ENCODE assay signal across 9 cellular contexts in the genomic region with DNA sequence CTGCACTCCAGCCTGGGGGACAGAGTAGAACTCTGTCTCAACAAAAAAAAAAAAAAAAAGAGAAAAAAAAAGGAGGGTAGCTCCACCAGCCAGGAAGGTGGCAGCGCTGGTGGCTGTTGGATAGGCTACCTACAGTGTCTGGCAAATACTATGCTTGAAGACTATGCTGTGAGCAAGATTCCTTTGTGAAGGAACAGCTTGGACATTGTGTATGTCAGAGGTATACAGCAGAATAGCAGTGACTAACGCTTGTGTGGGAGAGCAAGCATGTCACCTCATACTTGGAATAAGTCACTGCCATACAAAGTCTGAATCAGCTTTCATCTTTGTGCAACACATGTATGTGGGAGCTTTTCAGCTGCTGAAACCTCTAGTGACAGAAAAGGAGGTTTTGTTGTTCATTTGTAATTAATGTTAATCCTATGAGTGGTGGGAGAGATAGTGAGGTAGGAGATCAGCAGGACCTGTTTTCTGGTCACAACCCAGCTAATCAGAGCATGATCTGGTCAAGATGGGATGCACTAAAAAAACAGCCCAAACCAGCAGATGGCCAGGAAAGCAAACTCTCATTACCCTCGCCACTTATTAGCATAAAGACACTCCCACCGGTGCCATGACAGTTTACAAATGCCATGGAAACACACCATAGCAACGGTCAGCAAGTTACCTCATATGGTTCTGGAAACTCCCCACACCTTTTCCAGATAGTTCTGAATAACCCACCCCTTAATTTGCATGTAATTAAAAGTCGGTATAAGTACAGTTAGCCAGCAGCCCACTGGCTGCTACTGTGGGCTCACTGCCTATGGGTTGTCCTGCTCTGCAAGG. TPM values are rescaled to one million over a fixed set of nuclear protein-coding genes. Genes with fewer than 3 reads are reported as not detected.
DNase-seq lines count a peak whose midpoint lies in the region; ATAC-seq, FAIRE-seq and TF ChIP-seq lines count a peak whose summit lies in the region.
"Had no signal": no experiment of that assay in that cellular context is flagged by ENCODE, and none has a peak within 500 bp of the region (broad histone marks: within the 10 kb centered on the region; RNA-seq: fewer than 3 reads in every experiment).

No MANE protein-coding gene starts in this region.

- no peaks in the 10 kb centered on the region for H3K9me1 ChIP-seq in K562 (ENCODE audit: control insufficient read depth, insufficient read depth, low read length)

- TF ChIP-seq CTCF in K562 (IDR thresholded peaks at IDR 0.05 in 2 of 3, conservative IDR thresholded peaks at IDR 0.05 in 1 of 3; ENCODE audit: insufficient read depth in 2 of 3, low read depth in 1 of 3, low read length in 3 of 3) = no peak
- TF ChIP-seq CTCF in parathyroid adenoma (IDR thresholded peaks at IDR 0.05) = no peak

- TF ChIP-seq POLR2A in K562 (conservative IDR thresholded peaks at IDR 0.05) = no peak

- in situ Hi-C loops in K562 (cut with MboI) = loop anchor here (10.0 kb wide), 1 partner anchor 308 kb away; no protein-coding TSS in a partner anchor

- H3K4me1 ChIP-seq in K562 (replicated peaks in 1 of 2; ENCODE audit: control insufficient read depth in 2 of 2, insufficient read depth in 2 of 2, low read length in 2 of 2) (peaks cover 0 to 5% of the 10 kb centered on the region in 2 experiments; a peak in 2 of 5 replicates), parathyroid adenoma (peaks cover 8% of the 10 kb centered on the region)

- TF ChIP-seq EP300 in K562 (IDR thresholded peaks at IDR 0.05; ENCODE audit: low read length) = no peak

- DNase-seq in HT1080 (ENCODE audit: low read depth) (peak; percentile 32), K562 (ENCODE audit: extremely low read depth in 1 of 4, low spot score in 3 of 4) (peak in 1 of 4 experiments; percentile 25), NCI-H345 (lab: John Stamatoyannopoulos, UW) (no peak), DMS153 (lab: John Stamatoyannopoulos, UW) (no peak)

- POLR2A ChIA-PET in K562 (lab: Yijun Ruan, JAX) = interaction anchor here (0.6 to 1.0 kb wide), 4 partner anchors 10 to 204 kb away, joined by 3 read pairs; no protein-coding TSS in a partner anchor

- no peak overlapping the region for H3K4me3 ChIP-seq in K562
- H3K4me3 ChIP-seq in parathyroid adenoma (ENCODE audit: low read depth, low read length) = no peak overlapping the region

- intact Hi-C loops in K562 (cut with micrococcal nuclease) = loop anchor here (10.0 kb wide), 3 partner anchors 58 to 488 kb away; partner anchors contain the start of genes ZNF267 and ZNF843

- H3K9ac ChIP-seq in K562 (ENCODE audit: insufficient read depth in 1 of 2, low read depth in 2 of 2, low read length in 2 of 2) (no peak overlapping the region), parathyroid adenoma (no peak overlapping the region)

- BruUV-seq in K562 (replicated peaks; lab: Mats Ljungman, UMichigan) = no TSS peak

- H3K27me3 ChIP-seq in K562 (ENCODE audit: control insufficient read depth in 2 of 2, insufficient read depth in 2 of 2, low read length in 2 of 2) (peaks cover 11 to 35% of the 10 kb centered on the region in 2 experiments), parathyroid adenoma (ENCODE audit: control insufficient read depth, insufficient read depth, low read length) (no peaks in the 10 kb centered on the region)

- ATAC-seq in GM18498 (IDR thresholded peaks at IDR 0.05; ENCODE audit: unreplicated experiment) (peak; percentile 55), K562 (peak; percentile 81), GM21529 (IDR thresholded peaks at IDR 0.05; ENCODE audit: unreplicated experiment) (no peak), GM21786 (IDR thresholded peaks at IDR 0.05; ENCODE audit: unreplicated experiment) (no peak)

- FAIRE-seq in K562 (lab: Jason Lieb, UNC) = peak; percentile 35
- FAIRE-seq: endothelial cell of umbilical vein had no signal

- H4K20me1 ChIP-seq in K562 (replicated peaks; ENCODE audit: control insufficient read depth, insufficient read depth, low read length) = no peaks in the 10 kb centered on the region

- H3K27ac ChIP-seq in K562 (ENCODE audit: extremely low read depth, low read depth, low read length) (no peak overlapping the region), parathyroid adenoma (no peak overlapping the region)

- WGBS in K562 (ENCODE audit: insufficient coverage, low coverage, missing lambda C conversion rate) = 2% methylated on average over 6 of the region's 6 CpGs

- H2AFZ ChIP-seq in K562 (ENCODE audit: low read depth, low read length) = no peak overlapping the region
- H2AFZ ChIP-seq in parathyroid adenoma = peak overlapping the region; percentile 2

- no peaks in the 10 kb centered on the region for H3K9me3 ChIP-seq in K562 (replicated peaks; ENCODE audit: control insufficient read depth, insufficient read depth, low read depth, low read length)
- no peaks in the 10 kb centered on the region for H3K9me3 ChIP-seq in parathyroid adenoma (ENCODE audit: control insufficient read depth, low read length)

- CTCF ChIA-PET in K562 (lab: Yijun Ruan, JAX; ENCODE audit: low intra/inter-chr PET ratio) = no interaction called here

- H3K4me2 ChIP-seq in K562 (ENCODE audit: insufficient read depth, low read length) (no peak overlapping the region), parathyroid adenoma (ENCODE audit: low read length) (peak overlapping the region; percentile 24)

- H3K36me3 ChIP-seq in K562 (ENCODE audit: control insufficient read depth, insufficient read depth, low read length) (no peaks in the 10 kb centered on the region), parathyroid adenoma (ENCODE audit: control insufficient read depth, insufficient read depth, low read length) (no peaks in the 10 kb centered on the region)

- H3K79me2 ChIP-seq in K562 (ENCODE audit: control insufficient read depth, insufficient read depth, low read length) (no peaks in the 10 kb centered on the region), parathyroid adenoma (no peaks in the 10 kb centered on the region)

- TF ChIP-seq RAD21 in K562 (CRISPR knock-in tag; conservative IDR thresholded peaks at IDR 0.05 in 1 of 2, IDR thresholded peaks at IDR 0.05 in 1 of 2) = no peak

RNA-seq across cellular contexts. Expression of gene ITGAD, which starts 6.8 kb away (rescaled TPM):
- total RNA-seq in HT1080 (2014; rRNA removed; shearing (Covaris generic)) = 0.03 TPM in 1 of 2 replicates, not detected in the other
- polyA plus RNA-seq in HT1080 (2015; cell fraction: cytosol; rRNA removed) = not detected in 2 replicates
- polyA plus RNA-seq in HT1080 (2015; cell fraction: nucleus; rRNA removed) = 0.02 and 0.10 TPM in 2 replicates
- not detected in 2 replicates for total RNA-seq in K562 (2011; cell fraction: chromatin; rRNA removed; ENCODE audit: low replicate concordance)
- not detected in 2 replicates for total RNA-seq in K562 (2011; cell fraction: nucleolus; rRNA removed)
- total RNA-seq in K562 (2011; cell fraction: nucleoplasm; rRNA removed) = not detected in 2 replicates
- total RNA-seq in K562 (2014; rRNA removed) (not detected in 2 replicates), K562 (2014; rRNA removed; fragmentation: Illumina TruSeq; extraction: Trizol) (not detected in 2 replicates), K562 (2015; rRNA removed; fragmentation: Illumina TruSeq; extraction: Trizol) (not detected in 2 replicates), K562 (2021) (not detected in 2 replicates)
- polyA plus RNA-seq in K562 (2011; rRNA removed) (not detected in 2 replicates), K562 (2014; fragmentation: Illumina TruSeq; extraction: Trizol) (not detected in 2 replicates), K562 (2014; fragmentation: Nextera tagmentation; extraction: Ambion mirVana) (not detected), K562 (2014; rRNA removed) (not detected in 2 replicates)
- not detected in 2 replicates for polyA plus RNA-seq in K562 (2011; cell fraction: cytosol; rRNA removed)
- polyA plus RNA-seq in K562 (2011; cell fraction: nucleus; rRNA removed) = not detected in 2 replicates
- polyA plus RNA-seq in K562 (2012) = not detected in 2 replicates
- polyA minus RNA-seq in K562 (2011; rRNA and poly(A)+ RNA removed) = not detected in 2 replicates
- not detected in 2 replicates for polyA minus RNA-seq in K562 (2011; cell fraction: cytosol; rRNA and poly(A)+ RNA removed)
- not detected in 2 replicates for polyA minus RNA-seq in K562 (2011; cell fraction: nucleus; rRNA and poly(A)+ RNA removed)
- total RNA-seq: endothelial cell of umbilical vein had no signal
- polyA plus RNA-seq: endothelial cell of umbilical vein had no signal

RNA-seq across cellular contexts. Expression of gene ITGAX, which starts 31.4 kb away (rescaled TPM):
- 2.1 and 2.7 TPM in 2 replicates for total RNA-seq in HT1080 (2014; rRNA removed; shearing (Covaris generic))
- polyA plus RNA-seq in HT1080 (2015; cell fraction: cytosol; rRNA removed) = 2.6 TPM in 2 replicates
- 5.0 and 7.3 TPM in 2 replicates for polyA plus RNA-seq in HT1080 (2015; cell fraction: nucleus; rRNA removed)
- 3.4 and 12.7 TPM in 2 replicates for total RNA-seq in K562 (2011; cell fraction: chromatin; rRNA removed; ENCODE audit: low replicate concordance)
- total RNA-seq in K562 (2011; cell fraction: nucleolus; rRNA removed) = 3.7 and 7.0 TPM in 2 replicates
- 3.8 and 5.1 TPM in 2 replicates for total RNA-seq in K562 (2011; cell fraction: nucleoplasm; rRNA removed)
- total RNA-seq in K562 (2014; rRNA removed) = 0.14 and 0.41 TPM in 2 replicates
- total RNA-seq in K562 (2014; rRNA removed; fragmentation: Illumina TruSeq; extraction: Trizol) = 0.15 TPM in 1 of 2 replicates, not detected in the other
- total RNA-seq in K562 (2015; rRNA removed; fragmentation: Illumina TruSeq; extraction: Trizol) = 0.58 and 1.1 TPM in 2 replicates
- total RNA-seq in K562 (2021) = 0.35 and 0.51 TPM in 2 replicates
- 0.35 and 0.39 TPM in 2 replicates for polyA plus RNA-seq in K562 (2011; rRNA removed)
- 0.28 and 0.30 TPM in 2 replicates for polyA plus RNA-seq in K562 (2011; cell fraction: cytosol; rRNA removed)
- polyA plus RNA-seq in K562 (2011; cell fraction: nucleus; rRNA removed) = 2.2 and 3.5 TPM in 2 replicates
- polyA plus RNA-seq in K562 (2012) = 0.65 and 2.6 TPM in 2 replicates
- 0.09 and 0.30 TPM in 2 replicates for polyA plus RNA-seq in K562 (2014; fragmentation: Illumina TruSeq; extraction: Trizol)
- under 1 TPM; 0.03 to 0.04 TPM for polyA plus RNA-seq in K562 (2014; fragmentation: Nextera tagmentation; extraction: Ambion mirVana)
- 0.05 and 0.35 TPM in 2 replicates for polyA plus RNA-seq in K562 (2014; rRNA removed)
- polyA minus RNA-seq in K562 (2011; rRNA and poly(A)+ RNA removed) = 0.95 and 1.2 TPM in 2 replicates
- not detected in 2 replicates for polyA minus RNA-seq in K562 (2011; cell fraction: cytosol; rRNA and poly(A)+ RNA removed)
- 1.9 and 2.4 TPM in 2 replicates for polyA minus RNA-seq in K562 (2011; cell fraction: nucleus; rRNA and poly(A)+ RNA removed)

RNA-seq across cellular contexts. Expression of gene COX6A2, which starts 41.8 kb away (rescaled TPM):
- not detected in 2 replicates for total RNA-seq in HT1080 (2014; rRNA removed; shearing (Covaris generic))
- not detected in 2 replicates for polyA plus RNA-seq in HT1080 (2015; cell fraction: cytosol; rRNA removed)
- not detected in 2 replicates for polyA plus RNA-seq in HT1080 (2015; cell fraction: nucleus; rRNA removed)
- total RNA-seq in K562 (2011; cell fraction: chromatin; rRNA removed; ENCODE audit: low replicate concordance) = not detected in 2 replicates
- total RNA-seq in K562 (2011; cell fraction: nucleolus; rRNA removed) = not detected in 2 replicates
- not detected in 2 replicates for total RNA-seq in K562 (2011; cell fraction: nucleoplasm; rRNA removed)
- total RNA-seq in K562 (2014; rRNA removed) (not detected in 2 replicates), K562 (2014; rRNA removed; fragmentation: Illumina TruSeq; extraction: Trizol) (not detected in 2 replicates), K562 (2015; rRNA removed; fragmentation: Illumina TruSeq; extraction: Trizol) (not detected in 2 replicates), K562 (2021) (not detected in 2 replicates)
- polyA plus RNA-seq in K562 (2011; rRNA removed) (not detected in 2 replicates), K562 (2014; fragmentation: Illumina TruSeq; extraction: Trizol) (not detected in 2 replicates), K562 (2014; fragmentation: Nextera tagmentation; extraction: Ambion mirVana) (not detected), K562 (2014; rRNA removed) (not detected in 2 replicates)
- not detected in 2 replicates for polyA plus RNA-seq in K562 (2011; cell fraction: cytosol; rRNA removed)
- not detected in 2 replicates for polyA plus RNA-seq in K562 (2011; cell fraction: nucleus; rRNA removed)
- polyA plus RNA-seq in K562 (2012) = not detected in 2 replicates
- polyA minus RNA-seq in K562 (2011; rRNA and poly(A)+ RNA removed) = not detected in 2 replicates
- polyA minus RNA-seq in K562 (2011; cell fraction: cytosol; rRNA and poly(A)+ RNA removed) = not detected in 2 replicates
- polyA minus RNA-seq in K562 (2011; cell fraction: nucleus; rRNA and poly(A)+ RNA removed) = not detected in 2 replicates
- total RNA-seq: endothelial cell of umbilical vein had no signal
- polyA plus RNA-seq: endothelial cell of umbilical vein had no signal

RNA-seq across cellular contexts. Expression of gene ZNF843, which starts 56.2 kb away (rescaled TPM):
- not detected in 2 replicates for total RNA-seq in HT1080 (2014; rRNA removed; shearing (Covaris generic))
- 0.12 and 0.27 TPM in 2 replicates for polyA plus RNA-seq in HT1080 (2015; cell fraction: cytosol; rRNA removed)
- not detected in 2 replicates for polyA plus RNA-seq in HT1080 (2015; cell fraction: nucleus; rRNA removed)
- not detected in 2 replicates for total RNA-seq in K562 (2011; cell fraction: chromatin; rRNA removed; ENCODE audit: low replicate concordance)
- 0.17 TPM in 1 of 2 replicates, not detected in the other for total RNA-seq in K562 (2011; cell fraction: nucleolus; rRNA removed)
- 0.23 TPM in 1 of 2 replicates, not detected in the other for total RNA-seq in K562 (2011; cell fraction: nucleoplasm; rRNA removed)
- total RNA-seq in K562 (2014; rRNA removed) = not detected in 2 replicates
- not detected in 2 replicates for total RNA-seq in K562 (2014; rRNA removed; fragmentation: Illumina TruSeq; extraction: Trizol)
- total RNA-seq in K562 (2015; rRNA removed; fragmentation: Illumina TruSeq; extraction: Trizol) = not detected in 2 replicates
- 0.13 TPM in 1 of 2 replicates, not detected in the other for total RNA-seq in K562 (2021)
- polyA plus RNA-seq in K562 (2011; rRNA removed) = 0.03 and 0.06 TPM in 2 replicates
- 0.04 and 0.12 TPM in 2 replicates for polyA plus RNA-seq in K562 (2011; cell fraction: cytosol; rRNA removed)
- polyA plus RNA-seq in K562 (2011; cell fraction: nucleus; rRNA removed) = 0.04 and 0.06 TPM in 2 replicates
- 0.09 and 0.21 TPM in 2 replicates for polyA plus RNA-seq in K562 (2012)
- polyA plus RNA-seq in K562 (2014; fragmentation: Illumina TruSeq; extraction: Trizol) = 0.04 and 0.07 TPM in 2 replicates
- polyA plus RNA-seq in K562 (2014; fragmentation: Nextera tagmentation; extraction: Ambion mirVana) = under 1 TPM in 1 of 2 experiments, not detected in 1; 0.06 TPM
- not detected in 2 replicates for polyA plus RNA-seq in K562 (2014; rRNA removed)
- 0.03 and 0.04 TPM in 2 replicates for polyA minus RNA-seq in K562 (2011; rRNA and poly(A)+ RNA removed)
- polyA minus RNA-seq in K562 (2011; cell fraction: cytosol; rRNA and poly(A)+ RNA removed) = not detected in 2 replicates
- not detected in 2 replicates for polyA minus RNA-seq in K562 (2011; cell fraction: nucleus; rRNA and poly(A)+ RNA removed)

Comparison
In these comparisons a context has a peak if more than half of its experiments do, and no peak if none do; other contexts are left out.
1. ATAC-seq: peak in GM18498 (single experiment) and K562 (single experiment); none in GM21529 (single experiment) and GM21786 (single experiment).